Comparison of ENCODE assay signal across 21 cellular contexts in genomic region chr21:16310191-16310590, GRCh38.
DNase-seq lines count a peak whose midpoint lies in the region; ATAC-seq, FAIRE-seq and TF ChIP-seq lines count a peak whose summit lies in the region.
"Had no signal": no experiment of that assay in that cellular context is flagged by ENCODE, and none has a peak within 500 bp of the region (broad histone marks: within the 10 kb centered on the region; RNA-seq: fewer than 3 reads in every experiment).

No MANE protein-coding gene starts in this region.

- H3K36me3 ChIP-seq in endodermal cell (ENCODE audit: control insufficient read depth, insufficient read depth, low read length), result no peaks in the 10 kb centered on the region
- H3K36me3 ChIP-seq: Peyer's patch had no signal

- no peaks in the 10 kb centered on the region for H3K4me1 ChIP-seq in endodermal cell (ENCODE audit: control insufficient read depth, insufficient read depth, low read length)
- H3K4me1 ChIP-seq: Peyer's patch had no signal

- no peaks in the 10 kb centered on the region for H3K36me3 Mint-ChIP-seq in activated naive CD4-positive, alpha-beta T cell treated with anti-CD3 and anti-CD28 coated beads, Interleukin-2, amount 50 U/mL, for 24 hours
- H3K36me3 Mint-ChIP-seq in activated naive CD4-positive, alpha-beta T cell treated with anti-CD3 and anti-CD28 coated beads, Interleukin-2, amount 10 ng/mL, durations not matched to agents 7 days and 5 days, result no peaks in the 10 kb centered on the region
- H3K36me3 Mint-ChIP-seq in endodermal cell (ENCODE audit: low read depth) (no peaks in the 10 kb centered on the region), neural crest cell (ENCODE audit: low read depth) (no peaks in the 10 kb centered on the region), type B pancreatic cell (no peaks in the 10 kb centered on the region)
- H3K36me3 Mint-ChIP-seq: activated naive CD4-positive, alpha-beta T cell treated with anti-CD3 and anti-CD28 coated beads, Interleukin-2, amount 50 U/mL, for 72 hours; T-cell had no signal

- H3K9me3 ChIP-seq in endodermal cell (ENCODE audit: control insufficient read depth, low read length), result no peaks in the 10 kb centered on the region
- H3K9me3 ChIP-seq: Peyer's patch had no signal

- peak overlapping the region; percentile 1 for H3K4me3 Mint-ChIP-seq in activated naive CD4-positive, alpha-beta T cell treated with anti-CD3 and anti-CD28 coated beads, Interleukin-2, amount 50 U/mL, for 24 hours
- no peak overlapping the region for H3K4me3 Mint-ChIP-seq in activated naive CD4-positive, alpha-beta T cell treated with anti-CD3 and anti-CD28 coated beads, Interleukin-2, amount 10 ng/mL, durations not matched to agents 7 days and 5 days
- no peak overlapping the region for H3K4me3 Mint-ChIP-seq in endodermal cell
- H3K4me3 Mint-ChIP-seq in neural crest cell, result peak overlapping the region; percentile 59
- H3K4me3 Mint-ChIP-seq in type B pancreatic cell, result peak overlapping the region; percentile 14
- H3K4me3 Mint-ChIP-seq: activated CD4-positive, alpha-beta T cell treated with anti-CD3 and anti-CD28 coated beads for 36 hours; activated T-cell treated with anti-CD3 and anti-CD28 coated beads, Interleukin-2, amount 50 U/mL, for 72 hours; B cell; T-cell had no signal

- no peaks in the 10 kb centered on the region for H3K27me3 Mint-ChIP-seq in activated naive CD4-positive, alpha-beta T cell treated with anti-CD3 and anti-CD28 coated beads, Interleukin-2, amount 50 U/mL, for 24 hours
- no peaks in the 10 kb centered on the region for H3K27me3 Mint-ChIP-seq in activated naive CD4-positive, alpha-beta T cell treated with anti-CD3 and anti-CD28 coated beads, Interleukin-2, amount 10 ng/mL, durations not matched to agents 7 days and 5 days
- H3K27me3 Mint-ChIP-seq in endodermal cell (ENCODE audit: insufficient read depth) (no peaks in the 10 kb centered on the region), neural crest cell (ENCODE audit: low read depth) (no peaks in the 10 kb centered on the region), type B pancreatic cell (no peaks in the 10 kb centered on the region)
- H3K27me3 Mint-ChIP-seq: activated CD4-positive, alpha-beta T cell treated with anti-CD3 and anti-CD28 coated beads for 36 hours; B cell; T-cell had no signal

- H3K9ac ChIP-seq in endodermal cell (ENCODE audit: extremely low read depth, low read length, poor library complexity, severe bottlenecking), result no peak overlapping the region

- no peak for DNase-seq in activated naive CD4-positive, alpha-beta T cell treated with anti-CD3 and anti-CD28 coated beads, Interleukin-2, amount 10 ng/mL, durations not matched to agents 7 days and 5 days
- no peak for DNase-seq in endodermal cell
- DNase-seq in neural crest cell (ENCODE audit: low read depth, low spot score), result no peak
- no peak for DNase-seq in type B pancreatic cell (ENCODE audit: extremely low spot score, unreplicated experiment)
- DNase-seq in activated gamma-delta T cell (lab: John Stamatoyannopoulos, UW), result no peak
- DNase-seq in H54 (ENCODE audit: insufficient read length, low spot score), result no peak
- DNase-seq: activated CD4-positive, alpha-beta T cell treated with anti-CD3 and anti-CD28 coated beads for 36 hours; activated T-cell treated with anti-CD3 and anti-CD28 coated beads, Interleukin-2, amount 50 U/mL, for 72 hours; COR-L47; NCI-H1417; NCI-H2107; NCI-H510A treated with DMSO at 0.1 percent for 48 hours; Peyer's patch; stimulated activated CD4-positive, alpha-beta T cell treated with anti-CD3 and anti-CD28 coated beads, Interleukin-4, amount 100 ng/mL, for 4 hours; stimulated activated naive CD8-positive, alpha-beta T cell treated with anti-CD3 and anti-CD28 coated beads, Interleukin-15, Interleukin-2, amounts not matched to agents 100 U/mL and 50 U/mL, for 24 hours; T-cell; trophoblast cell had no signal

- peaks cover 9% of the 10 kb centered on the region for H3K4me1 Mint-ChIP-seq in activated naive CD4-positive, alpha-beta T cell treated with anti-CD3 and anti-CD28 coated beads, Interleukin-2, amount 50 U/mL, for 24 hours
- H3K4me1 Mint-ChIP-seq in activated naive CD4-positive, alpha-beta T cell treated with anti-CD3 and anti-CD28 coated beads, Interleukin-2, amount 10 ng/mL, durations not matched to agents 7 days and 5 days, result peaks cover 4% of the 10 kb centered on the region
- H3K4me1 Mint-ChIP-seq in endodermal cell (peaks cover 4% of the 10 kb centered on the region), neural crest cell (peaks cover 63% of the 10 kb centered on the region), type B pancreatic cell (ENCODE audit: unreplicated experiment) (peaks cover 40% of the 10 kb centered on the region)
- H3K4me1 Mint-ChIP-seq: B cell had no signal

- peak overlapping the region; percentile 97 for H3K27ac ChIP-seq in endodermal cell (ENCODE audit: low read depth, low read length)
- H3K27ac ChIP-seq: Peyer's patch had no signal

- H3K9me3 Mint-ChIP-seq in activated naive CD4-positive, alpha-beta T cell treated with anti-CD3 and anti-CD28 coated beads, Interleukin-2, amount 50 U/mL, for 24 hours, result no peaks in the 10 kb centered on the region
- no peaks in the 10 kb centered on the region for H3K9me3 Mint-ChIP-seq in activated naive CD4-positive, alpha-beta T cell treated with anti-CD3 and anti-CD28 coated beads, Interleukin-2, amount 10 ng/mL, durations not matched to agents 7 days and 5 days
- H3K9me3 Mint-ChIP-seq in endodermal cell (no peaks in the 10 kb centered on the region), neural crest cell (no peaks in the 10 kb centered on the region), type B pancreatic cell (no peaks in the 10 kb centered on the region)
- H3K9me3 Mint-ChIP-seq: activated naive CD4-positive, alpha-beta T cell treated with anti-CD3 and anti-CD28 coated beads, Interleukin-2, amount 50 U/mL, for 72 hours; activated T-cell treated with anti-CD3 and anti-CD28 coated beads, Interleukin-2, amount 50 U/mL, for 72 hours; T-cell had no signal

- no peak overlapping the region for H3K27ac Mint-ChIP-seq in activated naive CD4-positive, alpha-beta T cell treated with anti-CD3 and anti-CD28 coated beads, Interleukin-2, amount 50 U/mL, for 24 hours
- H3K27ac Mint-ChIP-seq in activated naive CD4-positive, alpha-beta T cell treated with anti-CD3 and anti-CD28 coated beads, Interleukin-2, amount 10 ng/mL, durations not matched to agents 7 days and 5 days, result no peak overlapping the region
- H3K27ac Mint-ChIP-seq in endodermal cell, result no peak overlapping the region
- H3K27ac Mint-ChIP-seq in neural crest cell (ENCODE audit: unreplicated experiment), result peak overlapping the region; percentile 36
- no peak overlapping the region for H3K27ac Mint-ChIP-seq in type B pancreatic cell
- H3K27ac Mint-ChIP-seq: activated CD4-positive, alpha-beta T cell treated with anti-CD3 and anti-CD28 coated beads for 36 hours; activated naive CD4-positive, alpha-beta T cell treated with anti-CD3 and anti-CD28 coated beads, Interleukin-2, amount 50 U/mL, for 72 hours; activated T-cell treated with anti-CD3 and anti-CD28 coated beads, Interleukin-2, amount 50 U/mL, for 72 hours; B cell; T-cell had no signal

- H3K27me3 ChIP-seq in endodermal cell (ENCODE audit: control insufficient read depth, insufficient read depth, low read length, poor library complexity, severe bottlenecking), result no peaks in the 10 kb centered on the region
- H3K27me3 ChIP-seq: Peyer's patch had no signal

- TF ChIP-seq CTCF in endodermal cell (conservative IDR thresholded peaks at IDR 0.05), result no peak
- TF ChIP-seq CTCF in neural crest cell (conservative IDR thresholded peaks at IDR 0.05), result no peak
- no peak for TF ChIP-seq CTCF in type B pancreatic cell (conservative IDR thresholded peaks at IDR 0.05)

- no peak overlapping the region for H3K4me3 ChIP-seq in endodermal cell (ENCODE audit: low read length)
- H3K4me3 ChIP-seq: Peyer's patch had no signal

- TF ChIP-seq POLR2A in H54 (IDR thresholded peaks at IDR 0.05; ENCODE audit: low read depth, low read length), result no peak

- ATAC-seq in GM21717 (IDR thresholded peaks at IDR 0.05; ENCODE audit: unreplicated experiment), result no peak
- ATAC-seq: activated CD4-positive, alpha-beta T cell treated with anti-CD3 and anti-CD28 coated beads for 36 hours; activated naive CD4-positive, alpha-beta T cell treated with anti-CD3 and anti-CD28 coated beads, Interleukin-2, amount 50 U/mL, for 72 hours; activated T-cell treated with anti-CD3 and anti-CD28 coated beads, Interleukin-2, amount 50 U/mL, for 72 hours; stimulated activated naive CD8-positive, alpha-beta T cell treated with anti-CD3 and anti-CD28 coated beads, Interleukin-15, Interleukin-2, amounts not matched to agents 100 U/mL and 50 U/mL, for 24 hours had no signal

- FAIRE-seq in H54 (lab: Jason Lieb, UNC), result no peak

- 90 to 97% methylated on average over 4 to 9 of the region's 9 CpGs for WGBS in endodermal cell (ENCODE audit: insufficient coverage in 1 of 2, insufficient read length in 1 of 2), 2 experiments

- CTCF ChIA-PET in activated naive CD4-positive, alpha-beta T cell treated with anti-CD3 and anti-CD28 coated beads, Interleukin-2, amount 10 ng/mL, durations not matched to agents 7 days and 5 days (lab: Charles Lee), result no interaction called here

Comparison
In these comparisons a context has a peak if more than half of its experiments do, and no peak if none do; other contexts are left out.
1. H3K4me3 Mint-ChIP-seq: peak in activated naive CD4-positive, alpha-beta T cell treated with anti-CD3 and anti-CD28 coated beads, Interleukin-2, amount 50 U/mL, for 24 hours (single experiment), neural crest cell (single experiment) and type B pancreatic cell (single experiment); none in activated naive CD4-positive, alpha-beta T cell treated with anti-CD3 and anti-CD28 coated beads, Interleukin-2, amount 10 ng/mL, durations not matched to agents 7 days and 5 days (single experiment) and endodermal cell (single experiment).